25 cellular contexts compared by ENCODE assay signal in genomic region chr1:12599657-12600056, GRCh38. TPM values are rescaled to one million over a fixed set of nuclear protein-coding genes. Genes with fewer than 3 reads are reported as not detected.
DNase-seq lines count a peak whose midpoint lies in the region; ATAC-seq and TF ChIP-seq lines count a peak whose summit lies in the region.
"Had no signal": no experiment of that assay in that cellular context is flagged by ENCODE, and none has a peak within 500 bp of the region (broad histone marks: within the 10 kb centered on the region; RNA-seq: fewer than 3 reads in every experiment).

No MANE protein-coding gene starts in this region.

- peak overlapping the region; percentile 96 for H3K27ac ChIP-seq in Panc1 (ENCODE audit: low read length)
- H3K27ac ChIP-seq in layer of hippocampus (ENCODE audit: low read depth, low read length), result peak overlapping the region; percentile 35
- H3K27ac ChIP-seq: BLaER1, KMS-11, neutrophil, SJSA1 had no signal

- POLR2A ChIA-PET in Panc1 (lab: Charles Lee), result no interaction called here

- no peak for DNase-seq in Calu3
- DNase-seq in Panc1 (ENCODE audit: low read depth, low spot score), result no peak
- DNase-seq in stimulated activated naive B cell treated with anti-CD40 and anti-IgM and Interleukin-4, amounts not matched to agents 10 μg/mL and 1 μg/mL and 100 μg/mL, for 72 hours, result no peak
- DNase-seq in activated gamma-delta T cell treated with Interleukin-2 at 50 U/mL for 16 hours, result no peak
- no peak for DNase-seq in activated CD8-positive, alpha-beta memory T cell treated with anti-CD3 and anti-CD28 coated beads, Interleukin-2, amount 50 U/mL, for 4 hours
- DNase-seq in GF-D8 (lab: John Stamatoyannopoulos, UW), result no peak
- DNase-seq: activated CD4-positive, alpha-beta T cell treated with anti-CD3 and anti-CD28 coated beads for 36 hours; dorsolateral prefrontal cortex; erythroblast; H9; mesenchymal stem cell; NCI-H1092; NCI-H2107; OCI-M1; stimulated activated CD4-positive, alpha-beta T cell treated with anti-CD3 and anti-CD28 coated beads, Interleukin-2, amount 100 ng/mL, for 48 hours; T-helper 9 cell had no signal

- no peaks in the 10 kb centered on the region for H3K9me3 Mint-ChIP-seq in Calu3 (ENCODE audit: low read depth, unreplicated experiment)
- no peaks in the 10 kb centered on the region for H3K9me3 Mint-ChIP-seq in stimulated activated naive B cell treated with anti-CD40 and anti-IgM and Interleukin-4, amounts not matched to agents 10 μg/mL and 1 μg/mL and 100 μg/mL, for 72 hours
- H3K9me3 Mint-ChIP-seq: activated naive CD4-positive, alpha-beta T cell treated with anti-CD3 and anti-CD28 coated beads, Interleukin-2, amount 50 U/mL, for 24 hours; H9 had no signal

- H3K4me3 Mint-ChIP-seq in Calu3 (ENCODE audit: low read depth, unreplicated experiment), result peak overlapping the region; percentile 41
- no peak overlapping the region for H3K4me3 Mint-ChIP-seq in stimulated activated naive B cell treated with anti-CD40 and anti-IgM and Interleukin-4, amounts not matched to agents 10 μg/mL and 1 μg/mL and 100 μg/mL, for 72 hours
- H3K4me3 Mint-ChIP-seq: activated CD4-positive, alpha-beta T cell treated with anti-CD3 and anti-CD28 coated beads for 36 hours; activated naive CD4-positive, alpha-beta T cell treated with anti-CD3 and anti-CD28 coated beads, Interleukin-2, amount 50 U/mL, for 24 hours; H9 had no signal

- CTCF ChIA-PET in Calu3 (lab: Charles Lee), result interaction anchor here (0.6 kb wide), 1 partner anchor 39 kb away, joined by 4 read pairs; no protein-coding TSS in a partner anchor
- CTCF ChIA-PET in Panc1 (lab: Charles Lee), result interaction anchor here (0.7 kb wide), 1 partner anchor 286 kb away, joined by 3 read pairs; no protein-coding TSS in a partner anchor

- BruUV-seq in Calu3 (replicated peaks; lab: Mats Ljungman, UMichigan), result no TSS peak
- BruUV-seq in Panc1 (replicated peaks; lab: Mats Ljungman, UMichigan), result no TSS peak

- H3K9me3 ChIP-seq in Panc1 (ENCODE audit: control insufficient read depth, insufficient read depth, low read depth, low read length), result no peaks in the 10 kb centered on the region
- H3K9me3 ChIP-seq: BLaER1, neutrophil, SJSA1 had no signal

- H3K4me3 ChIP-seq in Panc1 (ENCODE audit: low read depth in 2 of 2, low read length in 2 of 2), result no peak overlapping the region
- H3K4me3 ChIP-seq: BLaER1, dorsolateral prefrontal cortex, SJSA1 had no signal

- H3K36me3 ChIP-seq in Panc1 (ENCODE audit: control insufficient read depth, insufficient read depth, low read length), result no peaks in the 10 kb centered on the region
- H3K36me3 ChIP-seq: BLaER1, neutrophil, SJSA1 had no signal

- TF ChIP-seq CTCF in Calu3 (IDR thresholded peaks at IDR 0.05; ENCODE audit: unreplicated experiment) (no peak), Panc1 (IDR thresholded peaks at IDR 0.05) (no peak)

- no peaks in the 10 kb centered on the region for H3K27me3 ChIP-seq in Panc1 (ENCODE audit: control insufficient read depth, insufficient read depth, low read length)
- H3K27me3 ChIP-seq in layer of hippocampus (ENCODE audit: control insufficient read depth, insufficient read depth, low read length), result no peaks in the 10 kb centered on the region
- H3K27me3 ChIP-seq: BLaER1 had no signal

- H3K4me1 ChIP-seq in Panc1 (ENCODE audit: control insufficient read depth, insufficient read depth, low read length), result peaks cover 89% of the 10 kb centered on the region

- ATAC-seq in Panc1, result no peak
- no peak for ATAC-seq in stimulated activated naive B cell treated with anti-CD40 and anti-IgM and Interleukin-4, amounts not matched to agents 10 μg/mL and 1 μg/mL and 100 μg/mL, for 72 hours (replicated peaks)
- ATAC-seq: activated CD4-positive, alpha-beta T cell treated with anti-CD3 and anti-CD28 coated beads for 36 hours had no signal

- no peaks in the 10 kb centered on the region for H3K27me3 Mint-ChIP-seq in Calu3 (ENCODE audit: unreplicated experiment)
- peaks cover 0 to under 1% of the 10 kb centered on the region in 2 donors for H3K27me3 Mint-ChIP-seq in stimulated activated naive B cell treated with anti-CD40 and anti-IgM and Interleukin-4, amounts not matched to agents 10 μg/mL and 1 μg/mL and 100 μg/mL, for 72 hours
- H3K27me3 Mint-ChIP-seq: activated CD4-positive, alpha-beta T cell treated with anti-CD3 and anti-CD28 coated beads for 36 hours; activated naive CD4-positive, alpha-beta T cell treated with anti-CD3 and anti-CD28 coated beads, Interleukin-2, amount 50 U/mL, for 24 hours had no signal

- intact Hi-C loops in Calu3 (cut with micrococcal nuclease; ENCODE audit: unreplicated experiment), result loop anchor here (5.0 kb wide), 1 partner anchor 122 kb away; no protein-coding TSS in a partner anchor
- intact Hi-C loops in Panc1 (cut with micrococcal nuclease; ENCODE audit: unreplicated experiment), result no loop called here

- peaks cover 64% of the 10 kb centered on the region for H3K4me1 Mint-ChIP-seq in Calu3 (ENCODE audit: low read depth, unreplicated experiment)
- peaks cover 53 to 63% of the 10 kb centered on the region in 2 donors for H3K4me1 Mint-ChIP-seq in stimulated activated naive B cell treated with anti-CD40 and anti-IgM and Interleukin-4, amounts not matched to agents 10 μg/mL and 1 μg/mL and 100 μg/mL, for 72 hours

- peak overlapping the region; percentile 79 for H3K27ac Mint-ChIP-seq in Calu3 (ENCODE audit: unreplicated experiment)
- peak overlapping the region; percentile 20 for H3K27ac Mint-ChIP-seq in stimulated activated naive B cell treated with anti-CD40 and anti-IgM and Interleukin-4, amounts not matched to agents 10 μg/mL and 1 μg/mL and 100 μg/mL, for 72 hours
- H3K27ac Mint-ChIP-seq: activated CD4-positive, alpha-beta T cell treated with anti-CD3 and anti-CD28 coated beads for 36 hours; activated naive CD4-positive, alpha-beta T cell treated with anti-CD3 and anti-CD28 coated beads, Interleukin-2, amount 50 U/mL, for 24 hours; H9 had no signal

- peaks cover 96% of the 10 kb centered on the region for H3K36me3 Mint-ChIP-seq in Calu3 (ENCODE audit: insufficient read depth, unreplicated experiment)
- peaks cover 42 to 73% of the 10 kb centered on the region in 2 donors for H3K36me3 Mint-ChIP-seq in stimulated activated naive B cell treated with anti-CD40 and anti-IgM and Interleukin-4, amounts not matched to agents 10 μg/mL and 1 μg/mL and 100 μg/mL, for 72 hours

- in situ Hi-C loops in Panc1 (cut with HindIII; ENCODE audit: low pct_unique_long_range_greater_than_20kb, low sequenced_read_pairs), result no loop called here

RNA-seq across cellular contexts. Expression of gene DHRS3, which starts 18.4 kb away (rescaled TPM):
- total RNA-seq in Calu3 (2022) (173 and 239 TPM in 2 replicates), Panc1 (2021; ENCODE audit: unreplicated experiment) (113 TPM)
- polyA plus RNA-seq in Panc1 (2012; ENCODE audit: insufficient read length), result 143 TPM

RNA-seq across cellular contexts. Expression of gene AADACL4, which starts 44.2 kb away (rescaled TPM):
- total RNA-seq in Calu3 (2022) (not detected in 2 replicates), Panc1 (2021; ENCODE audit: unreplicated experiment) (not detected)
- not detected for polyA plus RNA-seq in Panc1 (2012; ENCODE audit: insufficient read length)
- total RNA-seq: activated CD4-positive, alpha-beta T cell treated with anti-CD3 and anti-CD28 coated beads for 36 hours; bronchial epithelial cell; dorsolateral prefrontal cortex; glomerular endothelial cell; H9; SJSA1; temporal lobe had no signal
